In the genomic region with DNA sequence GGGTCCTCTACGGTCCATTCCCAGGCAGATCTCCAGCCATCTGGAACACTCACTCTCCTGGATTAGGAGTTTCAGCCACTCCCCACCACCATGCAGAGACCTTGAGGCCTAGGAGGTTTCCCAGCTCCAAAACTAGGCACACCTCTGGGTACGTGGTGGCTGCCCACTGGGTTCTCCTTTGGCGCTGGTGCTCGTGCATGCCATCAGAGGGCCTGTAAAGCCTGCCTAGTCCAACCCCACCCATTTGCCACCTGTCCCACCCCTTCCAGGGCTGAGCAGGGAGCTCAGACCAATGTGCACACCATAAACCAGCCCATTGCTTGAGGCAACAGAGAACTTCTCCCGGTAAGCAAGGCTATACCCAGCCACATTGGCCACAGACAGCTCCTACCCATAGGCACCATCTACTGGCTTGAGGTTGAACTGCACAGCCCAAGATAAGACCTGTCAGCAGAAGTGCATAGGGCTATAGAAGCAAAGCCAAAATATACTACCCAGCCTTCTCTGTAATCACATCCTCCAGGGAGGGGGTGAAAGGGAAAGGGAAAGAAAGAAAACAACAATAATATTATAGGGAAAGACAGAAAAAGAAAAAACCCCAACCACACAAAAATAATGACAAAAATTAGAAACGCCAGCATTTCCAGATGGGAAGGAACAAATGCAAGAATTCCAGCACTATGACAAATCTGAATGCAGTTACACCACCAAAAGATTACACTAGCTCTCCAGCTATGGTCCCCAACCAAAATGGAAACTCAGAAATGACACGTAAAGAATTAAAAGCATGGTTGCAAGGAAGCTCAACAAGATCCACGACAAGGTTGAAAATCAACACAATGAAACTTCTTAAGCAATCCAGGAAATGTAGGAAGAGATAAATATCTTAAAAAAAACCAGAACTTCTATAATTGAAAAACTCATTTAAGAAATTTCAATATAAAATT, we compare ENCODE assay signal across 8 cellular contexts.
A peak's percentile ranks its signal among the peaks of the same experiment; 100 is the strongest.
DNase-seq lines count a peak whose midpoint lies in the region; ATAC-seq, FAIRE-seq and TF ChIP-seq lines count a peak whose summit lies in the region.

No MANE protein-coding gene starts in this region.

- no peak overlapping the region for H3K27ac ChIP-seq in GM12878 (ENCODE audit: control insufficient read depth, insufficient read depth)
- H3K27ac ChIP-seq in thyroid gland, result no peak overlapping the region

- POLR2A ChIA-PET in GM12878 (lab: Charles Lee), result no interaction called here

- no peaks in the 10 kb centered on the region for H3K27me3 ChIP-seq in GM12878 (replicated peaks in 1 of 2; ENCODE audit: control insufficient read depth in 2 of 2, insufficient read depth in 2 of 2, low read length in 1 of 2)
- H3K27me3 ChIP-seq in thyroid gland, result no peaks in the 10 kb centered on the region

- H3K79me2 ChIP-seq in GM12878 (ENCODE audit: control insufficient read depth, insufficient read depth, low read length), result no peaks in the 10 kb centered on the region

- ATAC-seq in HG03439 (IDR thresholded peaks at IDR 0.05; ENCODE audit: unreplicated experiment) (peak; percentile 93), GM12878 (peak; percentile 99)

- peak; percentile 27 for FAIRE-seq in GM12878 (lab: Jason Lieb, UNC)

- no peak overlapping the region for H3K9ac ChIP-seq in GM12878 (ENCODE audit: control insufficient read depth, insufficient read depth, low read length)

- H3K36me3 ChIP-seq in GM12878 (ENCODE audit: control insufficient read depth in 2 of 2, insufficient read depth in 2 of 2, low read length in 1 of 2) (no peaks in the 10 kb centered on the region), thyroid gland (no peaks in the 10 kb centered on the region)

- TF ChIP-seq CTCF in GM20000 (IDR thresholded peaks at IDR 0.05; ENCODE audit: extremely low read depth, missing control alignments) (peak; percentile 72), GM12878 (IDR thresholded peaks at IDR 0.05 in 2 of 3, conservative IDR thresholded peaks at IDR 0.05 in 1 of 3; ENCODE audit: control insufficient read depth in 2 of 3, extremely low read depth in 1 of 3, insufficient read depth in 1 of 3, low read depth in 3 of 3, low read length in 3 of 3) (peak; percentile 64 to 84 (median 81)), thyroid gland (IDR thresholded peaks at IDR 0.05) (peak; percentile 22 to 79 (median 64))

- no peaks in the 10 kb centered on the region for H4K20me1 ChIP-seq in GM12878 (ENCODE audit: control insufficient read depth, insufficient read depth)

- H3K4me3 ChIP-seq in GM12878 (no peak overlapping the region), thyroid gland (replicated peaks in 1 of 3) (no peak overlapping the region)

- no peak overlapping the region for H3K4me2 ChIP-seq in GM12878 (ENCODE audit: control insufficient read depth, insufficient read depth)

- TF ChIP-seq POLR2A in GM12878 (IDR thresholded peaks at IDR 0.05; ENCODE audit: low read depth, low read length), result no peak
- TF ChIP-seq POLR2A in thyroid gland (IDR thresholded peaks at IDR 0.05), result no peak

- H3K9me3 ChIP-seq in GM12878 (replicated peaks; ENCODE audit: control insufficient read depth, insufficient read depth, low read length) (no peaks in the 10 kb centered on the region), thyroid gland (no peaks in the 10 kb centered on the region)

- 61% methylated on average over 8 of the region's 8 CpGs for WGBS in GM12878 (ENCODE audit: insufficient coverage, insufficient replicate concordance, low lambda C conversion rate, missing lambda C conversion rate)
- WGBS in thyroid gland, 2 donors, result 78 to 79% methylated on average over 7 to 8 of the region's 8 CpGs

- H2AFZ ChIP-seq in GM12878 (ENCODE audit: control insufficient read depth, low read depth, low read length), result no peak overlapping the region

- in situ Hi-C loops in GM12878 (cut with MboI), result no loop called here

- intact Hi-C loops in GM12878 (cut with micrococcal nuclease; ENCODE audit: unreplicated experiment) (loop anchor here (1.0 to 5.0 kb wide), 2 partner anchors 56 to 181 kb away; no protein-coding TSS in a partner anchor), thyroid gland (cut with DNase I) (loop anchor here (5.0 kb wide), 1 partner anchor 56 kb away; no protein-coding TSS in a partner anchor)

- SMC1A ChIA-PET in GM12878 (lab: Charles Lee; ENCODE audit: uncharacterized antibody, unreplicated experiment), result interaction anchor here (0.7 to 2.6 kb wide), 7 partner anchors 9 to 496 kb away, joined by 3 to 17 read pairs (median 3); no protein-coding TSS in a partner anchor

- BruUV-seq in GM12878 (replicated peaks; lab: Mats Ljungman, UMichigan), result no TSS peak

- RAD21 ChIA-PET in GM12878 (lab: Charles Lee; ENCODE audit: unreplicated experiment), result interaction anchor here (1.8 kb wide), 1 partner anchor 56 kb away, joined by 13 read pairs; no protein-coding TSS in a partner anchor

- DNase-seq in NCI-H1436 (lab: John Stamatoyannopoulos, UW), result peak; percentile 48
- DNase-seq in NCI-H1436 treated with DMSO at 0.1 percent for 48 hours (lab: John Stamatoyannopoulos, UW), result no peak
- DNase-seq in GM20000 (ENCODE audit: low spot score), result peak; percentile 44
- peak; percentile 77 for DNase-seq in NCI-H82 treated with DMSO at 0.1 percent for 48 hours (lab: John Stamatoyannopoulos, UW; ENCODE audit: unreplicated experiment)
- DNase-seq in GM12878 (ENCODE audit: low read depth, low spot score), result no peak
- peak; percentile 46 for DNase-seq in kidney glomerular epithelial cell (lab: John Stamatoyannopoulos, UW)
- DNase-seq in thyroid gland, result peak; percentile 54 to 61

- TF ChIP-seq RAD21 in GM12878 (IDR thresholded peaks at IDR 0.05; ENCODE audit: insufficient read depth, low read depth, low read length), result peak; percentile 60

- H3K4me1 ChIP-seq in GM12878 (ENCODE audit: control insufficient read depth, insufficient read depth, low read length) (no peaks in the 10 kb centered on the region), thyroid gland (peaks cover 0 to 9% of the 10 kb centered on the region in 2 donors)

- CTCF ChIA-PET in GM12878 (lab: Yijun Ruan, JAX), result interaction anchor here (0.7 to 2.9 kb wide), 8 partner anchors 12 to 495 kb away, joined by 3 to 26 read pairs (median 5); a partner anchor contains a TSS

- TF ChIP-seq EP300 in GM12878 (IDR thresholded peaks at IDR 0.05; ENCODE audit: borderline replicate concordance in 1 of 2, control insufficient read depth in 1 of 2, low read depth in 2 of 2, low read length in 2 of 2), result no peak

TF ChIP-seq in GM12878, 131 proteins besides CTCF, POLR2A, EP300 and RAD21:
- no peak for TF ChIP-seq SREBF2 (IDR thresholded peaks at IDR 0.05; ENCODE audit: low read length)
- TF ChIP-seq SMC3 (IDR thresholded peaks at IDR 0.05; ENCODE audit: borderline replicate concordance, low read length), result peak; percentile 27; the same call in 1 of the 2 replicates
- TF ChIP-seq RUNX3 (IDR thresholded peaks at IDR 0.05; ENCODE audit: low read length), result peak; percentile 29; the same call in 1 of the 2 replicates
- TF ChIP-seq, protein P1, sequence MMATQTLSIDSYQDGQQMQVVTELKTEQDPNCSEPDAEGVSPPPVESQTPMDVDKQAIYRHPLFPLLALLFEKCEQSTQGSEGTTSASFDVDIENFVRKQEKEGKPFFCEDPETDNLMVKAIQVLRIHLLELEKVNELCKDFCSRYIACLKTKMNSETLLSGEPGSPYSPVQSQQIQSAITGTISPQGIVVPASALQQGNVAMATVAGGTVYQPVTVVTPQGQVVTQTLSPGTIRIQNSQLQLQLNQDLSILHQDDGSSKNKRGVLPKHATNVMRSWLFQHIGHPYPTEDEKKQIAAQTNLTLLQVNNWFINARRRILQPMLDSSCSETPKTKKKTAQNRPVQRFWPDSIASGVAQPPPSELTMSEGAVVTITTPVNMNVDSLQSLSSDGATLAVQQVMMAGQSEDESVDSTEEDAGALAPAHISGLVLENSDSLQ (IDR thresholded peaks at IDR 0.05), result peak; percentile 41
TF ChIP-seq in GM12878: peak in this region for 3.

Comparison
In these comparisons a context has a peak if more than half of its experiments do, and no peak if none do; other contexts are left out.
1. DNase-seq: peak in NCI-H1436 (single experiment), GM20000 (single experiment), NCI-H82 treated with DMSO at 0.1 percent for 48 hours (single experiment), kidney glomerular epithelial cell (single experiment) and thyroid gland (2 of 2); none in NCI-H1436 treated with DMSO at 0.1 percent for 48 hours (single experiment) and GM12878 (single experiment).
2. Peak in every context shown above with its lines, with median percentiles within 50 percentile points of each other: CTCF ChIP-seq.